ENCODE assay signal across 11 cellular contexts in genomic region chr11:43905788-43906187, GRCh38. TPM values are rescaled to one million over a fixed set of nuclear protein-coding genes. Genes with fewer than 3 reads are reported as not detected.
A peak's percentile ranks its signal among the peaks of the same experiment; 100 is the strongest.
DNase-seq lines count a peak whose midpoint lies in the region; ATAC-seq and TF ChIP-seq lines count a peak whose summit lies in the region.
"Had no signal": no experiment of that assay in that cellular context is flagged by ENCODE, and none has a peak within 500 bp of the region (broad histone marks: within the 10 kb centered on the region; RNA-seq: fewer than 3 reads in every experiment).

No MANE protein-coding gene starts in this region.

- H3K27me3 ChIP-seq in left lung (no peaks in the 10 kb centered on the region), tibial artery (no peaks in the 10 kb centered on the region)

- intact Hi-C loops in left lung (cut with DNase I) = no loop called here
- intact Hi-C loops in tibial artery (cut with DNase I; ENCODE audit: low total_unique reads) = no loop called here

- no peak overlapping the region for H3K4me3 ChIP-seq in choroid plexus epithelial cell (ENCODE audit: low read depth, low read length)
- H3K4me3 ChIP-seq in left lung = no peak overlapping the region
- H3K4me3 ChIP-seq in tibial artery = no peak overlapping the region

- no peak for TF ChIP-seq CTCF in choroid plexus epithelial cell (conservative IDR thresholded peaks at IDR 0.05; ENCODE audit: low read depth, low read length)
- no peak for TF ChIP-seq CTCF in left lung (IDR thresholded peaks at IDR 0.05)
- TF ChIP-seq CTCF in tibial artery (IDR thresholded peaks at IDR 0.05) = no peak

- DNase-seq in DMS 273 (lab: John Stamatoyannopoulos, UW; ENCODE audit: unreplicated experiment) (peak; percentile 13), DMS 273 treated with DMSO at 0.1 percent for 48 hours (lab: John Stamatoyannopoulos, UW) (no peak), choroid plexus epithelial cell (ENCODE audit: low read depth) (peak; percentile 82), left lung (no peak), tibial artery (peak in 1 of 2 donors; percentile 39), T-helper 9 cell (no peak), SKM-1 (lab: John Stamatoyannopoulos, UW; ENCODE audit: unreplicated experiment) (no peak)
- DNase-seq: DND-41, PC-3 had no signal

- peak; percentile 12 for ATAC-seq in left lung
- ATAC-seq in GM21367 (IDR thresholded peaks at IDR 0.05; ENCODE audit: unreplicated experiment) = no peak
- ATAC-seq: PC-3 had no signal

- H3K36me3 ChIP-seq in left lung = peaks cover 0 to 45% of the 10 kb centered on the region in 2 donors
- H3K36me3 ChIP-seq in tibial artery = peaks cover 19 to 40% (median 38%) of the 10 kb centered on the region in 3 donors

- H3K27ac ChIP-seq in left lung (peak overlapping the region in 1 of 2 donors; percentile 67), tibial artery (peak overlapping the region; percentile 38 to 65)
- H3K27ac ChIP-seq: 22Rv1 had no signal

- H3K9me3 ChIP-seq in left lung (no peaks in the 10 kb centered on the region), tibial artery (no peaks in the 10 kb centered on the region)

- H3K4me1 ChIP-seq in left lung = peaks cover 0 to 6% of the 10 kb centered on the region in 2 donors
- H3K4me1 ChIP-seq in tibial artery = peaks cover 0 to 23% (median 8%) of the 10 kb centered on the region in 4 donors

RNA-seq across cellular contexts. Expression of gene ALKBH3, which starts 25.2 kb away (rescaled TPM):
- 10 to 100 TPM; 28.8 to 36.6 TPM for total RNA-seq in left lung

RNA-seq across cellular contexts. Expression of gene C11orf96, which starts 36.6 kb away (rescaled TPM):
- 10 to 100 TPM; 71.0 to 74.2 TPM for total RNA-seq in left lung

Comparison
In these comparisons a context has a peak if more than half of its experiments do, and no peak if none do; other contexts are left out.
1. DNase-seq: peak in DMS 273 (single experiment) and choroid plexus epithelial cell (single experiment); none in DMS 273 treated with DMSO at 0.1 percent for 48 hours (single experiment), left lung (0 of 2), T-helper 9 cell (single experiment) and SKM-1 (single experiment).